In the genomic region with DNA sequence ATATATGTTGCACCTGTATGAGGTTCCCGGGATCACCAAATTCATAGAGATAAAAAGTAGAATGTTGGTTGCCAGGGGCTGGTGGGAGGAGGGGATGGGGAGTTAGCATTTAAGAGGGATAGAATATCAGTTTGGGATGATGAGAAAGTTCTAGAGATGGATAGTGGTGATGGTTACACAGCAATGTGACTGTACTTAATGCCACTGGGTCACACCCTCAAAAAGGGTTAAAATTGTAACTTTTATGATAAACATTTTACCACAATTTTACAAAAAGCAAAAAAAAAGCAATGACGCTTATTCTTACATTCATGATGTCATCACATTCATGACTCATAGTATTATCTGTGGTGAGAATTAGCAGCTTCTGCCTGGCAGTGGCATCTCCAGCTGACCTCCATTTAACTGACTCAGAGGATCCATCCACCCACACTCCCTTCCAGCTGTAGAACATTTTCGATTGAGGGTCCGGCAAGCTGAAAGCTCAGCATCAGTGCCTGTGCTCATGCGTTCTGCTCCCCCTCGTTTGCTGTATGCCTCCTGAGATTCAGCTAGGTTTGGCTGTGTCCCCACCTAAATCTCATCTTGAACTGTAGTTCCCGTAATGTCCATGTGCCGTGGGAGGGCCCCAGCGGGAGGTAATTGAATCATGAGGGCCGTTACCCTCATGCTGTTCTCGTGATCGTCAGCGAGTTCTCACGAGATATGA, we compare ENCODE assay signal across 14 cellular contexts.
A peak's percentile ranks its signal among the peaks of the same experiment; 100 is the strongest.
DNase-seq lines count a peak whose midpoint lies in the region; TF ChIP-seq lines count a peak whose summit lies in the region.
"Had no signal": no experiment of that assay in that cellular context is flagged by ENCODE, and none has a peak within 500 bp of the region (broad histone marks: within the 10 kb centered on the region; RNA-seq: fewer than 3 reads in every experiment).

No MANE protein-coding gene starts in this region.

- H3K9me2 ChIP-seq in Karpas-422 (replicated peaks; ENCODE audit: insufficient read depth, low read length) = no peaks in the 10 kb centered on the region

- no TSS peak for BruUV-seq in Caco-2 (replicated peaks; lab: Mats Ljungman, UMichigan)

- TF ChIP-seq CTCF in fibroblast of villous mesenchyme (IDR thresholded peaks at IDR 0.05; ENCODE audit: insufficient read depth, low read depth, low read length) = no peak
- TF ChIP-seq CTCF in CD14-positive monocyte (IDR thresholded peaks at IDR 0.05) = no peak
- TF ChIP-seq CTCF in GM13976 (IDR thresholded peaks at IDR 0.05; ENCODE audit: borderline replicate concordance, control extremely low read depth, extremely low read depth, insufficient read depth, missing control alignments) = no peak
- TF ChIP-seq CTCF in Caco-2 (IDR thresholded peaks at IDR 0.05; ENCODE audit: insufficient read depth in 1 of 2, low read depth in 1 of 2, low read length in 1 of 2, severe bottlenecking in 1 of 2, unreplicated experiment in 1 of 2) = no peak

- no peak overlapping the region for H3K4me3 Mint-ChIP-seq in CD14-positive monocyte
- no peak overlapping the region for H3K4me3 Mint-ChIP-seq in Caco-2 (ENCODE audit: unreplicated experiment)
- H3K4me3 Mint-ChIP-seq: stimulated activated naive B cell treated with anti-CD40 and anti-IgM and Interleukin-4, amounts not matched to agents 10 μg/mL and 1 μg/mL and 100 μg/mL, for 72 hours had no signal

- CTCF ChIA-PET in Caco-2 (lab: Charles Lee) = interaction anchor here (0.8 to 1.0 kb wide), 3 partner anchors 11 to 753 kb away, joined by 3 to 4 read pairs (median 4); no protein-coding TSS in a partner anchor

- H3K27ac ChIP-seq in Karpas-422 (ENCODE audit: low read length) = no peak overlapping the region
- H3K27ac ChIP-seq: epithelial cell of prostate had no signal

- no peak overlapping the region for H2AFZ ChIP-seq in Karpas-422 (ENCODE audit: low read length)

- H3K9me3 ChIP-seq in Caco-2 (no peaks in the 10 kb centered on the region), Karpas-422 (ENCODE audit: low read length) (no peaks in the 10 kb centered on the region)

- POLR2A ChIA-PET in Caco-2 (lab: Charles Lee) = no interaction called here

- H3K27me3 ChIP-seq in Caco-2 (replicated peaks; ENCODE audit: control insufficient read depth, insufficient read depth, low read length) = no peaks in the 10 kb centered on the region
- no peaks in the 10 kb centered on the region for H3K27me3 ChIP-seq in Karpas-422 (ENCODE audit: low read length)

- H3K36me3 ChIP-seq in Caco-2 (ENCODE audit: control insufficient read depth, insufficient read depth, low read length) (no peaks in the 10 kb centered on the region), Karpas-422 (ENCODE audit: insufficient read depth, low read length) (no peaks in the 10 kb centered on the region)

- H3K4me1 Mint-ChIP-seq in CD14-positive monocyte (no peaks in the 10 kb centered on the region), Caco-2 (ENCODE audit: low read depth, unreplicated experiment) (no peaks in the 10 kb centered on the region)
- H3K4me1 Mint-ChIP-seq: stimulated activated naive B cell treated with anti-CD40 and anti-IgM and Interleukin-4, amounts not matched to agents 10 μg/mL and 1 μg/mL and 100 μg/mL, for 72 hours had no signal

- H3K79me2 ChIP-seq in Karpas-422 (ENCODE audit: low read length) = no peaks in the 10 kb centered on the region

- H4K20me1 ChIP-seq in Karpas-422 (ENCODE audit: insufficient read depth, low read depth, low read length) = no peaks in the 10 kb centered on the region

- H3K36me3 Mint-ChIP-seq in CD14-positive monocyte (no peaks in the 10 kb centered on the region), Caco-2 (ENCODE audit: insufficient read depth, unreplicated experiment) (no peaks in the 10 kb centered on the region)
- H3K36me3 Mint-ChIP-seq: stimulated activated naive B cell treated with anti-CD40 and anti-IgM and Interleukin-4, amounts not matched to agents 10 μg/mL and 1 μg/mL and 100 μg/mL, for 72 hours had no signal

- intact Hi-C loops in CD14-positive monocyte (cut with micrococcal nuclease) = no loop called here
- intact Hi-C loops in Caco-2 (cut with micrococcal nuclease; ENCODE audit: unreplicated experiment) = no loop called here

- no peak overlapping the region for H3K9ac ChIP-seq in Karpas-422 (ENCODE audit: low read length)

- no peaks in the 10 kb centered on the region for H3K4me1 ChIP-seq in Caco-2
- H3K4me1 ChIP-seq in Karpas-422 (ENCODE audit: low read length) = no peaks in the 10 kb centered on the region

- no peak overlapping the region for H3K4me2 ChIP-seq in Karpas-422 (ENCODE audit: low read depth, low read length, poor library complexity, severe bottlenecking)

- DNase-seq in stimulated activated CD4-positive, alpha-beta T cell treated with anti-CD3 and anti-CD28 coated beads, Interleukin-15, amount 100 ng/mL, for 24 hours = peak; percentile 35
- DNase-seq in stimulated activated CD4-positive, alpha-beta T cell treated with anti-CD3 and anti-CD28 coated beads, Interleukin-4, amount 100 ng/mL, for 1 hour = no peak
- DNase-seq in SK-MEL-5 (ENCODE audit: low read depth, low spot score) = peak; percentile 46
- DNase-seq in fibroblast of villous mesenchyme (ENCODE audit: low read depth) = peak; percentile 37
- DNase-seq in CD14-positive monocyte (ENCODE audit: low spot score) = no peak
- DNase-seq in GM13976 (ENCODE audit: low spot score) = no peak
- no peak for DNase-seq in Caco-2
- DNase-seq in Karpas-422 = no peak
- DNase-seq: C1 segment of cervical spinal cord; mammary epithelial cell; NCI-H2227 treated with DMSO at 0.1 percent for 48 hours; occipital lobe; stimulated activated naive B cell treated with anti-CD40 and anti-IgM and Interleukin-4, amounts not matched to agents 10 μg/mL and 1 μg/mL and 100 μg/mL, for 72 hours had no signal

- H3K9me3 Mint-ChIP-seq in CD14-positive monocyte (peaks cover 0 to 5% (median 0%) of the 10 kb centered on the region in 7 donors), Caco-2 (ENCODE audit: unreplicated experiment) (no peaks in the 10 kb centered on the region)

- H3K27me3 Mint-ChIP-seq in CD14-positive monocyte (ENCODE audit: low read depth in 3 of 3) = peaks cover 5 to 7% (median 6%) of the 10 kb centered on the region in 3 donors
- no peaks in the 10 kb centered on the region for H3K27me3 Mint-ChIP-seq in Caco-2 (ENCODE audit: insufficient read depth, unreplicated experiment)

- H3K27ac Mint-ChIP-seq in CD14-positive monocyte (no peak overlapping the region), Caco-2 (ENCODE audit: unreplicated experiment) (no peak overlapping the region)
- H3K27ac Mint-ChIP-seq: stimulated activated naive B cell treated with anti-CD40 and anti-IgM and Interleukin-4, amounts not matched to agents 10 μg/mL and 1 μg/mL and 100 μg/mL, for 72 hours had no signal

- in situ Hi-C loops in SK-MEL-5 (cut with HindIII; ENCODE audit: low pct_unique_long_range_greater_than_20kb, low sequenced_read_pairs) = no loop called here
- in situ Hi-C loops in GM13976 (cut with MboI; ENCODE audit: low sequenced_read_pairs, unreplicated experiment) = no loop called here

- H3K4me3 ChIP-seq in fibroblast of villous mesenchyme (ENCODE audit: low read depth, low read length) (no peak overlapping the region), Caco-2 (ENCODE audit: low read depth, low read length) (no peak overlapping the region), Karpas-422 (ENCODE audit: low read length) (no peak overlapping the region)

Comparison
In these comparisons a context has a peak if more than half of its experiments do, and no peak if none do; other contexts are left out.
1. DNase-seq: peak in stimulated activated CD4-positive, alpha-beta T cell treated with anti-CD3 and anti-CD28 coated beads, Interleukin-15, amount 100 ng/mL, for 24 hours (single experiment), SK-MEL-5 (single experiment) and fibroblast of villous mesenchyme (single experiment); none in stimulated activated CD4-positive, alpha-beta T cell treated with anti-CD3 and anti-CD28 coated beads, Interleukin-4, amount 100 ng/mL, for 1 hour (single experiment), CD14-positive monocyte (single experiment), GM13976 (single experiment), Caco-2 (0 of 2) and Karpas-422 (single experiment).